In genomic region chrX:153494061-153494460, GRCh38 we compare ENCODE assay signal across 1 cellular context.
A peak's percentile ranks its signal among the peaks of the same experiment; 100 is the strongest.
TF ChIP-seq lines count a peak whose summit lies in the region.

No MANE protein-coding gene starts in this region.

TF ChIP-seq in IMR-90, 13 proteins besides CTCF, POLR2A, EP300 and RAD21:
- TF ChIP-seq ELK1 (IDR thresholded peaks at IDR 0.05; ENCODE audit: borderline replicate concordance, low read depth, low read length) (no peak), RFX5 (IDR thresholded peaks at IDR 0.05; ENCODE audit: low read depth, low read length) (no peak), MAFK (IDR thresholded peaks at IDR 0.05; ENCODE audit: low read depth, low read length) (no peak), CEBPB (IDR thresholded peaks at IDR 0.05; ENCODE audit: low read depth, low read length) (peak; percentile 72)
